25 cellular contexts compared by ENCODE assay signal in genomic region chr5:159638954-159639559, GRCh38.
DNase-seq lines count a peak whose midpoint lies in the region; FAIRE-seq and TF ChIP-seq lines count a peak whose summit lies in the region.
"Had no signal": no experiment of that assay in that cellular context is flagged by ENCODE, and none has a peak within 500 bp of the region (broad histone marks: within the 10 kb centered on the region; RNA-seq: fewer than 3 reads in every experiment).

No MANE protein-coding gene starts in this region.

- no peak overlapping the region for H2AFZ ChIP-seq in astrocyte (ENCODE audit: low read depth, low read length)

- H3K9me3 ChIP-seq in astrocyte (ENCODE audit: insufficient read depth, low read depth, low read length) = no peaks in the 10 kb centered on the region
- H3K9me3 ChIP-seq: ovary, SJSA1 had no signal

- no peak overlapping the region for H3K4me3 ChIP-seq in astrocyte (ENCODE audit: insufficient read depth, low read depth, low read length)
- H3K4me3 ChIP-seq: ovary, SJSA1 had no signal

- no peaks in the 10 kb centered on the region for H4K20me1 ChIP-seq in astrocyte (ENCODE audit: insufficient read depth, low read length)

- no peak overlapping the region for H3K27ac ChIP-seq in astrocyte (ENCODE audit: low read depth, low read length)
- H3K27ac ChIP-seq: ovary, RWPE1, SJSA1 had no signal

- no peak for TF ChIP-seq CTCF in astrocyte (IDR thresholded peaks at IDR 0.05; ENCODE audit: insufficient read depth, low read depth, low read length)
- TF ChIP-seq CTCF in HFFc6 (IDR thresholded peaks at IDR 0.05) = no peak

- no peak for FAIRE-seq in astrocyte (lab: Jason Lieb, UNC)

- no peaks in the 10 kb centered on the region for H3K36me3 ChIP-seq in astrocyte (ENCODE audit: insufficient read depth, low read length)
- H3K36me3 ChIP-seq: ovary, SJSA1 had no signal

- H3K4me3 Mint-ChIP-seq in astrocyte (ENCODE audit: unreplicated experiment) = no peak overlapping the region
- H3K4me3 Mint-ChIP-seq in HFFc6 = no peak overlapping the region
- H3K4me3 Mint-ChIP-seq: brain; neural crest cell; stimulated activated memory B cell treated with anti-CD40 and anti-IgM and Interleukin-4, amounts not matched to agents 10 μg/mL and 1 μg/mL and 100 μg/mL, for 72 hours; type B pancreatic cell had no signal

- H3K9me3 Mint-ChIP-seq in astrocyte (ENCODE audit: unreplicated experiment) (no peaks in the 10 kb centered on the region), HFFc6 (no peaks in the 10 kb centered on the region)
- H3K9me3 Mint-ChIP-seq: neural crest cell, type B pancreatic cell had no signal

- peak overlapping the region; percentile 78 for H3K27ac Mint-ChIP-seq in astrocyte (ENCODE audit: unreplicated experiment)
- no peak overlapping the region for H3K27ac Mint-ChIP-seq in HFFc6
- H3K27ac Mint-ChIP-seq: brain; stimulated activated memory B cell treated with anti-CD40 and anti-IgM and Interleukin-4, amounts not matched to agents 10 μg/mL and 1 μg/mL and 100 μg/mL, for 72 hours; type B pancreatic cell had no signal

- H3K4me2 ChIP-seq in astrocyte (ENCODE audit: low read length) = no peak overlapping the region

- H3K27me3 Mint-ChIP-seq in astrocyte (ENCODE audit: low read depth, unreplicated experiment) = peaks cover 3% of the 10 kb centered on the region
- H3K27me3 Mint-ChIP-seq in HFFc6 (ENCODE audit: insufficient read depth) = peaks cover 15% of the 10 kb centered on the region
- H3K27me3 Mint-ChIP-seq: stimulated activated memory B cell treated with anti-CD40 and anti-IgM and Interleukin-4, amounts not matched to agents 10 μg/mL and 1 μg/mL and 100 μg/mL, for 72 hours; type B pancreatic cell had no signal

- no peaks in the 10 kb centered on the region for H3K27me3 ChIP-seq in astrocyte (ENCODE audit: insufficient read depth, low read length)
- H3K27me3 ChIP-seq: ovary, SJSA1 had no signal

- DNase-seq in GM03348 (ENCODE audit: low spot score) (peak; percentile 15), NOMO-1 (lab: John Stamatoyannopoulos, UW; ENCODE audit: unreplicated experiment in 2 of 2) (peak; percentile 41 to 76), astrocyte (ENCODE audit: low read depth) (no peak), fibroblast of the conjunctiva (ENCODE audit: low read depth) (peak; percentile 18), HFFc6 (no peak), SW 1271 (lab: John Stamatoyannopoulos, UW) (no peak), amniotic stem cell (lab: John Stamatoyannopoulos, UW) (no peak)
- DNase-seq: activated CD4-positive, alpha-beta T cell treated with anti-CD3 and anti-CD28 coated beads, Interleukin-2, amount 50 U/mL, for 48 hours; activated CD4-positive, CD25-positive, alpha-beta regulatory T cell treated with anti-CD3 and anti-CD28 coated beads, Interleukin-2, amount 50 U/mL, for 72 hours; activated T-cell treated with anti-CD3 and anti-CD28 coated beads, Interleukin-2, amount 50 U/mL, for 48 hours; C1 segment of cervical spinal cord; DMS79; GDM1; GOT3; KG1; mesendoderm; NCI-H1417; NCI-H2029 treated with DMSO at 0.1 percent for 48 hours; ovary had no signal

- H3K4me1 Mint-ChIP-seq in astrocyte (ENCODE audit: low read depth, unreplicated experiment) (no peaks in the 10 kb centered on the region), HFFc6 (ENCODE audit: low read depth) (no peaks in the 10 kb centered on the region)
- H3K4me1 Mint-ChIP-seq: brain; neural crest cell; stimulated activated memory B cell treated with anti-CD40 and anti-IgM and Interleukin-4, amounts not matched to agents 10 μg/mL and 1 μg/mL and 100 μg/mL, for 72 hours had no signal

- H3K36me3 Mint-ChIP-seq in astrocyte (ENCODE audit: low read depth, unreplicated experiment) (no peaks in the 10 kb centered on the region), HFFc6 (ENCODE audit: low read depth) (no peaks in the 10 kb centered on the region)
- H3K36me3 Mint-ChIP-seq: brain, type B pancreatic cell had no signal

- no peak overlapping the region for H3K9ac ChIP-seq in astrocyte (ENCODE audit: low read length)

- no peaks in the 10 kb centered on the region for H3K4me1 ChIP-seq in astrocyte (ENCODE audit: insufficient read depth, low read length)
- H3K4me1 ChIP-seq: SJSA1 had no signal

- H3K79me2 ChIP-seq in astrocyte (ENCODE audit: insufficient read depth, low read length) = no peaks in the 10 kb centered on the region

Comparison
In these comparisons a context has a peak if more than half of its experiments do, and no peak if none do; other contexts are left out.
1. DNase-seq: peak in GM03348 (single experiment), NOMO-1 (2 of 2) and fibroblast of the conjunctiva (single experiment); none in astrocyte (single experiment), HFFc6 (single experiment), SW 1271 (0 of 2) and amniotic stem cell (single experiment).